9 cellular contexts compared by ENCODE assay signal in the genomic region with DNA sequence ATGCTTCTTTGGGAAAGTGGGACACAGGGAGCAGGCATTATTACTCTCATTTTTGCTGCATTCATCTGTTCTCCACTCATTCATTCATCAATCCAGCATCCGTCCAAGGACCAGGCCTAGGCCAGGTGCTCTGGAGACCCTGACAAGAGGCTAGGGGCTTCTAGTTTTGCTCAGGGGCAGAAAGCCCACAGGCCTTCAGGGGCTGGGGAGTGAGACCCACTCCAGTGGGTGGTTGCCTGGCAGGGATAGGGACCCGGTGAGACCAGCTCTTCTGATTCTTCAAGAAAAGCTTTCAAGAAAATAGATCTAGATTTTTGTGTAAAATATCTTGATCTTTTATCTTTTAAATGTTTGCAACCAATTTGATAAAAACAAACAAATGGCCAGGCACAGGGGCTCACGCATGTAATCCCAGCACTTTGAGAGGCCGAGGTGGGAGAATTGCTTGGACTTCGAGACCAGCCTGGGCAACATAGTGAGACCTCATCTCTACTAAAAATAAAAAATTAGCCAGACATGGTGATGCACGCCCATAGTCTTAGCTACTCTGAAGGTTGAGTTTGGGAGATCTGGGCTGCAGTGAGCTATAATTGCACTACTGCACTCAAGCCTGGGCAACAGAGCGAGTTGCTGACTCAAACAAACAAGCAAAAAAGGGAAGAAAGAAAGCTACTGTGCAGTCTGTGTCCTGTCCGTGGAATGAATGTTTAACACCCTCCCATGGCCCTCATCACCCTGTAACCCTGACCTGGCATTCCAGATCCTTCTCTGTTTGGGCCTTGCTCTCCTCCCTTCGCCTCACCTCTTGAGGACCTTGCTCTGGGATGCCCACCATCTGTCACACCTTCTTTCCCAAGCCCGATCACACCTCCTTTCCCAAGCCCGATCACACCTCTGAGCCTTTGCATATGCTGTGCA. TPM values are rescaled to one million over a fixed set of nuclear protein-coding genes. Genes with fewer than 3 reads are reported as not detected.
DNase-seq lines count a peak whose midpoint lies in the region; ATAC-seq and TF ChIP-seq lines count a peak whose summit lies in the region.
"Had no signal": no experiment of that assay in that cellular context is flagged by ENCODE, and none has a peak within 500 bp of the region (broad histone marks: within the 10 kb centered on the region; RNA-seq: fewer than 3 reads in every experiment).

No MANE protein-coding gene starts in this region.

- H3K18ac ChIP-seq in H9 (ENCODE audit: insufficient read length, low read depth, low read length), result no peak overlapping the region

- no peak overlapping the region for H3K27ac ChIP-seq in H9 (ENCODE audit: insufficient read length, low read depth, low read length)
- no peak overlapping the region for H3K27ac ChIP-seq in upper lobe of right lung
- H3K27ac ChIP-seq in CD8-positive, alpha-beta memory T cell (ENCODE audit: low read depth, low read length), result no peak overlapping the region

- H3K4me3 Mint-ChIP-seq in activated naive CD4-positive, alpha-beta T cell treated with anti-CD3 and anti-CD28 coated beads, Interleukin-2, amount 10 ng/mL, durations not matched to agents 7 days and 5 days, result no peak overlapping the region
- no peak overlapping the region for H3K4me3 Mint-ChIP-seq in activated naive CD4-positive, alpha-beta T cell treated with anti-CD3 and anti-CD28 coated beads for 36 hours
- H3K4me3 Mint-ChIP-seq in H9, result no peak overlapping the region
- H3K4me3 Mint-ChIP-seq in CD8-positive, alpha-beta memory T cell, result no peak overlapping the region

- no peak overlapping the region for H2AK5ac ChIP-seq in H9 (ENCODE audit: insufficient read length, low read length)

- H2BK20ac ChIP-seq in H9 (ENCODE audit: low read depth, low read length, poor library complexity, severe bottlenecking), result no peak overlapping the region

- no peaks in the 10 kb centered on the region for H3K36me3 ChIP-seq in upper lobe of right lung
- no peaks in the 10 kb centered on the region for H3K36me3 ChIP-seq in CD8-positive, alpha-beta memory T cell (ENCODE audit: insufficient read depth, low read length)

- no peak overlapping the region for H4K5ac ChIP-seq in H9 (ENCODE audit: insufficient read length, low read depth, low read length)

- peaks cover 2% of the 10 kb centered on the region for H3K9me3 Mint-ChIP-seq in activated naive CD4-positive, alpha-beta T cell treated with anti-CD3 and anti-CD28 coated beads, Interleukin-2, amount 10 ng/mL, durations not matched to agents 7 days and 5 days
- H3K9me3 Mint-ChIP-seq in activated naive CD4-positive, alpha-beta T cell treated with anti-CD3 and anti-CD28 coated beads for 36 hours, result peaks cover 11% of the 10 kb centered on the region
- peaks cover 0 to 5% of the 10 kb centered on the region in 2 experiments; a peak in 3 of 5 replicates for H3K9me3 Mint-ChIP-seq in H9
- H3K9me3 Mint-ChIP-seq in CD8-positive, alpha-beta memory T cell, result no peaks in the 10 kb centered on the region

- no peak overlapping the region for H3K23ac ChIP-seq in H9 (ENCODE audit: insufficient read length, low read depth, low read length)

- no peak overlapping the region for H3K4ac ChIP-seq in H9 (ENCODE audit: low read depth, low read length)

- H3K4me3 ChIP-seq in upper lobe of right lung, result no peak overlapping the region
- no peak overlapping the region for H3K4me3 ChIP-seq in CD8-positive, alpha-beta memory T cell (ENCODE audit: low read length)

- H3K27me3 ChIP-seq in H9 (ENCODE audit: insufficient read depth, low read length), result no peaks in the 10 kb centered on the region; the same call in 1 of the 2 replicates
- no peaks in the 10 kb centered on the region for H3K27me3 ChIP-seq in upper lobe of right lung
- H3K27me3 ChIP-seq in CD8-positive, alpha-beta memory T cell (ENCODE audit: insufficient read depth, low read length, poor library complexity, severe bottlenecking), result no peaks in the 10 kb centered on the region

- H3K4me2 ChIP-seq in H9 (ENCODE audit: insufficient read depth, insufficient read length, low read length), result no peak overlapping the region

- H4K20me1 ChIP-seq in H9 (ENCODE audit: control insufficient read depth, insufficient read depth, insufficient read length), result no peaks in the 10 kb centered on the region

- H3K27ac Mint-ChIP-seq in activated naive CD4-positive, alpha-beta T cell treated with anti-CD3 and anti-CD28 coated beads, Interleukin-2, amount 10 ng/mL, durations not matched to agents 7 days and 5 days, result no peak overlapping the region
- no peak overlapping the region for H3K27ac Mint-ChIP-seq in activated naive CD4-positive, alpha-beta T cell treated with anti-CD3 and anti-CD28 coated beads for 36 hours
- no peak overlapping the region for H3K27ac Mint-ChIP-seq in H9
- H3K27ac Mint-ChIP-seq in CD8-positive, alpha-beta memory T cell, result peak overlapping the region in 1 of 8 donors; percentile 51

- no peak overlapping the region for H3K14ac ChIP-seq in H9 (ENCODE audit: insufficient read depth, low read length)

- H2AFZ ChIP-seq in H9 (ENCODE audit: low read length), result no peak overlapping the region

- intact Hi-C loops in activated naive CD4-positive, alpha-beta T cell treated with anti-CD3 and anti-CD28 coated beads for 36 hours (cut with micrococcal nuclease), result no loop called here
- intact Hi-C loops in upper lobe of right lung (cut with DNase I), result no loop called here

- peak; percentile 7 for DNase-seq in activated naive CD4-positive, alpha-beta T cell treated with anti-CD3 and anti-CD28 coated beads, Interleukin-2, amount 10 ng/mL, durations not matched to agents 7 days and 5 days
- DNase-seq in activated naive CD4-positive, alpha-beta T cell treated with anti-CD3 and anti-CD28 coated beads for 36 hours, result no peak
- peak; percentile 13 for DNase-seq in H9
- DNase-seq in upper lobe of right lung, result peak; percentile 23
- DNase-seq in CD8-positive, alpha-beta memory T cell, result no peak
- no peak for DNase-seq in activated gamma-delta T cell (lab: John Stamatoyannopoulos, UW)
- no peak for DNase-seq in foreskin melanocyte
- DNase-seq: NCI-H446 had no signal

- no peak overlapping the region for H2BK15ac ChIP-seq in H9 (ENCODE audit: low read depth, low read length)

- POLR2A ChIA-PET in CD8-positive, alpha-beta memory T cell (lab: Charles Lee), result no interaction called here

- H2BK120ac ChIP-seq in H9 (ENCODE audit: low read depth, low read length, poor library complexity, severe bottlenecking), result no peak overlapping the region

- peaks cover 39% of the 10 kb centered on the region for H3K27me3 Mint-ChIP-seq in activated naive CD4-positive, alpha-beta T cell treated with anti-CD3 and anti-CD28 coated beads, Interleukin-2, amount 10 ng/mL, durations not matched to agents 7 days and 5 days
- H3K27me3 Mint-ChIP-seq in activated naive CD4-positive, alpha-beta T cell treated with anti-CD3 and anti-CD28 coated beads for 36 hours (ENCODE audit: low read depth), result no peaks in the 10 kb centered on the region
- H3K27me3 Mint-ChIP-seq in H9 (ENCODE audit: low read depth), result peaks cover 43% of the 10 kb centered on the region
- peaks cover 0 to 5% of the 10 kb centered on the region in 2 donors for H3K27me3 Mint-ChIP-seq in CD8-positive, alpha-beta memory T cell

- H3K23me2 ChIP-seq in H9 (ENCODE audit: insufficient read length, low read depth, low read length, poor library complexity, severe bottlenecking), result no peaks in the 10 kb centered on the region

- WGBS in H9 (ENCODE audit: extremely low coverage, insufficient read length, low lambda C conversion rate), result no CpG with 5 or more reads among the region's 11 CpGs

- H3K4me1 ChIP-seq in H9 (ENCODE audit: insufficient read depth, low read length), result no peaks in the 10 kb centered on the region
- H3K4me1 ChIP-seq in upper lobe of right lung, result no peaks in the 10 kb centered on the region
- H3K4me1 ChIP-seq in CD8-positive, alpha-beta memory T cell (ENCODE audit: insufficient read depth, low read length), result no peaks in the 10 kb centered on the region

- H3K4me1 Mint-ChIP-seq in activated naive CD4-positive, alpha-beta T cell treated with anti-CD3 and anti-CD28 coated beads, Interleukin-2, amount 10 ng/mL, durations not matched to agents 7 days and 5 days, result no peaks in the 10 kb centered on the region
- peaks cover 5% of the 10 kb centered on the region for H3K4me1 Mint-ChIP-seq in activated naive CD4-positive, alpha-beta T cell treated with anti-CD3 and anti-CD28 coated beads for 36 hours (ENCODE audit: low read depth)
- peaks cover 15 to 16% of the 10 kb centered on the region in 2 experiments for H3K4me1 Mint-ChIP-seq in H9
- no peaks in the 10 kb centered on the region for H3K4me1 Mint-ChIP-seq in CD8-positive, alpha-beta memory T cell

- CTCF ChIA-PET in activated naive CD4-positive, alpha-beta T cell treated with anti-CD3 and anti-CD28 coated beads, Interleukin-2, amount 10 ng/mL, durations not matched to agents 7 days and 5 days (lab: Charles Lee), result no interaction called here
- CTCF ChIA-PET in activated naive CD4-positive, alpha-beta T cell treated with anti-CD3 and anti-CD28 coated beads for 36 hours (lab: Charles Lee), result interaction anchor here (1.0 kb wide), 1 partner anchor 48 kb away, joined by 3 read pairs; no protein-coding TSS in a partner anchor
- CTCF ChIA-PET in CD8-positive, alpha-beta memory T cell (lab: Charles Lee), result no interaction called here

- H3K9me3 ChIP-seq in H9 (ENCODE audit: control insufficient read depth, low read depth, low read length), result no peaks in the 10 kb centered on the region
- no peaks in the 10 kb centered on the region for H3K9me3 ChIP-seq in upper lobe of right lung
- H3K9me3 ChIP-seq in CD8-positive, alpha-beta memory T cell (ENCODE audit: low read length), result no peaks in the 10 kb centered on the region

- no peak overlapping the region for H3T11ph ChIP-seq in H9 (ENCODE audit: low read length)

- H2BK12ac ChIP-seq in H9 (ENCODE audit: insufficient read length, low read depth, low read length), result no peak overlapping the region

- no peak overlapping the region for H4K8ac ChIP-seq in H9 (replicated peaks; ENCODE audit: insufficient read length, low read depth, low read length)

- H3K56ac ChIP-seq in H9 (ENCODE audit: insufficient read length, low read depth, low read length), result no peak overlapping the region

- TF ChIP-seq CTCF in H9 (conservative IDR thresholded peaks at IDR 0.05) (no peak), upper lobe of right lung (IDR thresholded peaks at IDR 0.05) (no peak)

- ATAC-seq in HG03571 (IDR thresholded peaks at IDR 0.05; ENCODE audit: unreplicated experiment), result peak; percentile 92
- ATAC-seq in upper lobe of right lung, result no peak

- no peaks in the 10 kb centered on the region for H3K36me3 Mint-ChIP-seq in activated naive CD4-positive, alpha-beta T cell treated with anti-CD3 and anti-CD28 coated beads, Interleukin-2, amount 10 ng/mL, durations not matched to agents 7 days and 5 days
- H3K36me3 Mint-ChIP-seq in activated naive CD4-positive, alpha-beta T cell treated with anti-CD3 and anti-CD28 coated beads for 36 hours (ENCODE audit: low read depth), result peaks cover 6% of the 10 kb centered on the region
- no peaks in the 10 kb centered on the region for H3K36me3 Mint-ChIP-seq in H9 (ENCODE audit: insufficient read depth in 1 of 3, low read depth in 3 of 3)
- H3K36me3 Mint-ChIP-seq in CD8-positive, alpha-beta memory T cell, result no peaks in the 10 kb centered on the region

- H2BK5ac ChIP-seq in H9 (ENCODE audit: insufficient read length, low read length), result no peak overlapping the region

- no peaks in the 10 kb centered on the region for H3K79me1 ChIP-seq in H9 (ENCODE audit: insufficient read depth, low read depth, low read length, poor library complexity, severe bottlenecking)

- H3K79me2 ChIP-seq in H9 (ENCODE audit: insufficient read depth, low read length), result no peaks in the 10 kb centered on the region

- no peak overlapping the region for H3K9ac ChIP-seq in H9 (ENCODE audit: extremely low read depth, insufficient read length, low read length)

- no peak overlapping the region for H4K91ac ChIP-seq in H9 (ENCODE audit: insufficient read length, low read depth, low read length)

RNA-seq across cellular contexts. Expression of a gene that starts 17.3 kb away (rescaled TPM):
- total RNA-seq in activated naive CD4-positive, alpha-beta T cell treated with anti-CD3 and anti-CD28 coated beads for 36 hours, result 10 to 100 TPM; 27.7 to 32.9 TPM
- total RNA-seq in H9 (2021) (69.2 and 78.6 TPM in 2 replicates), upper lobe of right lung (11.6 TPM)
- total RNA-seq in CD8-positive, alpha-beta memory T cell, result 10 to 100 TPM; 48.7 to 49.7 TPM
- polyA plus RNA-seq in CD8-positive, alpha-beta memory T cell, result 2.7 TPM

Comparison
In these comparisons a context has a peak if more than half of its experiments do, and no peak if none do; other contexts are left out.
1. DNase-seq: peak in activated naive CD4-positive, alpha-beta T cell treated with anti-CD3 and anti-CD28 coated beads, Interleukin-2, amount 10 ng/mL, durations not matched to agents 7 days and 5 days (single experiment), H9 (single experiment) and upper lobe of right lung (single experiment); none in activated naive CD4-positive, alpha-beta T cell treated with anti-CD3 and anti-CD28 coated beads for 36 hours (single experiment), CD8-positive, alpha-beta memory T cell (0 of 5), activated gamma-delta T cell (single experiment) and foreskin melanocyte (single experiment).